In the genomic region with DNA sequence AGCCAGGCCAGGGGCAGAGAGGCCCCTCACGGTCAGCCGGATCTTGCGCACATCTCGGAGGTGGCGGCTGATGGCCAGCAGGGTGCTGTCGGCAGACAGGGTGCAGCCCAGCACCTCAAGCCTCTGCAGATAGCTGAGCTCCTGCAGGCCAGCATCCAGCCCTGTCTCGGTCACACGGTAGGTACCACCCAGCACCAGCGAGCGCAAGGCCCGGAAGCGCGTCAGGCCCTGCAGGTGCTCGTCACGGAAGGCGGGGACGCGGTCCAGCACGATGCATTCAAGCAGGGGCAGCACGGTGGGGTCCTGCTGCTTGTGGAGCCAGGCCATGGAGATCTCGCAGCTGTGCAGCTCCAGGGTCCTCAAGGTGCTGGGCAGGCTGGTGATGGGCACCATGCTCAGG, we compare ENCODE assay signal across 1 cellular context.
TF ChIP-seq lines count a peak whose summit lies in the region.

No MANE protein-coding gene starts in this region.

TF ChIP-seq in HepG2, 621 proteins besides CTCF, POLR2A, EP300 and RAD21:
- peak; percentile 52; the same call in 1 of the 2 replicates for TF ChIP-seq RBFOX2 (IDR thresholded peaks at IDR 0.05; ENCODE audit: low read depth, low read length)
- TF ChIP-seq, protein P1, sequence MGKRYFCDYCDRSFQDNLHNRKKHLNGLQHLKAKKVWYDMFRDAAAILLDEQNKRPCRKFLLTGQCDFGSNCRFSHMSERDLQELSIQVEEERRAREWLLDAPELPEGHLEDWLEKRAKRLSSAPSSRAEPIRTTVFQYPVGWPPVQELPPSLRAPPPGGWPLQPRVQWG (CRISPR knock-in tag; IDR thresholded peaks at IDR 0.05; ENCODE audit: borderline replicate concordance, low read depth) = no peak
- peak; percentile 78 for TF ChIP-seq AGO2 (optimal IDR thresholded peaks at IDR 0.05; ENCODE audit: low read depth, low read length)
